In the genomic region with DNA sequence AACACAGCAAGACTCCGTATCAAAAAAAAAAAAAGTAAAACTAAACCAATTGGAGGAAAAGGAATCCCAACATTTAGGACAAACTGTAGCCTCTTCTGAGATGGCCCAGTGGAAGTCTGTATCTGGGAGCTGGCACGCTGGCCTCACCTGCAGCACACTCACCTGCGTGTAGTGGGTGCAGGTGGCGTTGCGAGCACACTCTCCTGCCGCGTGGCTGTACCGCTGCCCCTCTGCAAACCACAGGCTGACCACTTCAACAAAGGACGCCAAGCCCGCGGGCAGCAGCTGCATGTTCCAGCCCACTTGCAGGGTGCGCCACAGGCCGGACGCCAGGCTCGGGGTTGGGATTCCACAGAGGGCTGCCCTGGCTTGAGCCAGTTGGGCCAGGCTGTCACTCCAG, we compare ENCODE assay signal across 1 cellular context. TPM values are rescaled to one million over a fixed set of nuclear protein-coding genes. Genes with fewer than 3 reads are reported as not detected.
"Had no signal": no experiment of that assay in that cellular context is flagged by ENCODE, and none has a peak within 500 bp of the region (broad histone marks: within the 10 kb centered on the region; RNA-seq: fewer than 3 reads in every experiment).

No MANE protein-coding gene starts in this region.

RNA-seq across cellular contexts. Expression of gene NPIPB15, which starts 41.8 kb away (rescaled TPM):
- total RNA-seq: activated CD8-positive, alpha-beta memory T cell treated with anti-CD3 and anti-CD28 coated beads for 36 hours had no signal
